ENCODE assay signal across 8 cellular contexts in genomic region chr22:49945042-49945794, GRCh38. TPM values are rescaled to one million over a fixed set of nuclear protein-coding genes. Genes with fewer than 3 reads are reported as not detected.
DNase-seq lines count a peak whose midpoint lies in the region; ATAC-seq, FAIRE-seq and TF ChIP-seq lines count a peak whose summit lies in the region.
"Not testable (repeated sequence)": the region's sequence is repeated elsewhere in the genome, so short reads cannot be mapped to it uniquely, and the experiment has no call there.

No MANE protein-coding gene starts in this region.

- H3K4me1 Mint-ChIP-seq in activated CD4-positive, alpha-beta T cell treated with anti-CD3 and anti-CD28 coated beads, Interleukin-2, amount 10 ng/mL, durations not matched to agents 7 days and 5 days; memory B cell: not testable (repeated sequence)
- peaks cover 15% of the 10 kb centered on the region for H3K4me1 Mint-ChIP-seq in activated naive CD8-positive, alpha-beta T cell (ENCODE audit: low read depth)
- H3K4me1 Mint-ChIP-seq in stimulated activated effector memory CD8-positive, alpha-beta T cell treated with anti-CD3 and anti-CD28 coated beads, Interleukin-12 subunit alpha, Interleukin-12 subunit beta, amount 100 ng/mL, for 72 hours, result peaks cover 11% of the 10 kb centered on the region

- not testable (repeated sequence) for H4K20me1 ChIP-seq in BLaER1 treated with 17β-estradiol and CSF1 and Interleukin-3, amounts not matched to agents 10 nM and 100 nM

- H3K9me3 ChIP-seq in BLaER1 treated with 17β-estradiol and CSF1 and Interleukin-3, amounts not matched to agents 10 nM and 100 nM (replicated peaks in 1 of 11), result peaks cover 7 to 18% (median 15%) of the 10 kb centered on the region in 11 experiments; a peak in 18 of 22 replicates

- H3K36me3 ChIP-seq in BLaER1 treated with 17β-estradiol and CSF1 and Interleukin-3, amounts not matched to agents 10 nM and 100 nM, result not testable (repeated sequence)

- peak overlapping the region in 4 of 11 experiments; percentile 27 to 54 (median 38); a peak in 4 of 22 replicates for H3K27ac ChIP-seq in BLaER1 treated with 17β-estradiol and CSF1 and Interleukin-3, amounts not matched to agents 10 nM and 100 nM

- peaks cover 0 to 66% (median 41%) of the 10 kb centered on the region in 10 experiments; a peak in 19 of 20 replicates for H3K4me1 ChIP-seq in BLaER1 treated with 17β-estradiol and CSF1 and Interleukin-3, amounts not matched to agents 10 nM and 100 nM

- peak overlapping the region; percentile 87 for H3K27ac Mint-ChIP-seq in activated CD4-positive, alpha-beta T cell treated with anti-CD3 and anti-CD28 coated beads, Interleukin-2, amount 10 ng/mL, durations not matched to agents 7 days and 5 days
- peak overlapping the region; percentile 84 for H3K27ac Mint-ChIP-seq in activated naive CD8-positive, alpha-beta T cell
- peak overlapping the region; percentile 75 for H3K27ac Mint-ChIP-seq in memory B cell
- peak overlapping the region; percentile 64 for H3K27ac Mint-ChIP-seq in stimulated activated effector memory CD8-positive, alpha-beta T cell treated with anti-CD3 and anti-CD28 coated beads, Interleukin-12 subunit alpha, Interleukin-12 subunit beta, amount 100 ng/mL, for 72 hours

- H3K4me3 ChIP-seq in BLaER1 treated with 17β-estradiol and CSF1 and Interleukin-3, amounts not matched to agents 10 nM and 100 nM, result not testable (repeated sequence)

- peak overlapping the region in 10 of 11 experiments; percentile 4 to 66 (median 42); a peak in 18 of 22 replicates for H3K4me2 ChIP-seq in BLaER1 treated with 17β-estradiol and CSF1 and Interleukin-3, amounts not matched to agents 10 nM and 100 nM

- peak overlapping the region in 1 of 11 experiments; percentile 11; a peak in 1 of 22 replicates for H3K9ac ChIP-seq in BLaER1 treated with 17β-estradiol and CSF1 and Interleukin-3, amounts not matched to agents 10 nM and 100 nM

- peak; percentile 91 for FAIRE-seq in GM12892 (lab: Jason Lieb, UNC)

- not testable (repeated sequence) for DNase-seq in GM12892 (ENCODE audit: insufficient read length)
- DNase-seq in NCI-H2029 treated with DMSO at 0.1 percent for 48 hours (lab: John Stamatoyannopoulos, UW) (peak; percentile 29), SHP77 (lab: John Stamatoyannopoulos, UW) (peak; percentile 61 to 65), memory B cell (ENCODE audit: low spot score in 2 of 2) (peak in 1 of 2 donors; percentile 56)
- peak; percentile 50 for DNase-seq in activated CD4-positive, alpha-beta T cell treated with anti-CD3 and anti-CD28 coated beads, Interleukin-2, amount 10 ng/mL, durations not matched to agents 7 days and 5 days
- DNase-seq in stimulated activated effector memory CD8-positive, alpha-beta T cell treated with anti-CD3 and anti-CD28 coated beads, Interleukin-12 subunit alpha, Interleukin-12 subunit beta, amount 100 ng/mL, for 72 hours (ENCODE audit: low spot score in 2 of 2), result peak in 1 of 2 donors; percentile 62

- not testable (repeated sequence) for H3K36me3 Mint-ChIP-seq in activated CD4-positive, alpha-beta T cell treated with anti-CD3 and anti-CD28 coated beads, Interleukin-2, amount 10 ng/mL, durations not matched to agents 7 days and 5 days (ENCODE audit: low read depth); activated naive CD8-positive, alpha-beta T cell; memory B cell; stimulated activated effector memory CD8-positive, alpha-beta T cell treated with anti-CD3 and anti-CD28 coated beads, Interleukin-12 subunit alpha, Interleukin-12 subunit beta, amount 100 ng/mL, for 72 hours

- CTCF ChIA-PET in activated CD4-positive, alpha-beta T cell treated with anti-CD3 and anti-CD28 coated beads, Interleukin-2, amount 10 ng/mL, durations not matched to agents 7 days and 5 days (lab: Charles Lee), result interaction anchor here (2.3 kb wide), 1 partner anchor 9 kb away, joined by 10 read pairs; no protein-coding TSS in a partner anchor

- POLR2A ChIA-PET in activated CD4-positive, alpha-beta T cell treated with anti-CD3 and anti-CD28 coated beads, Interleukin-2, amount 10 ng/mL, durations not matched to agents 7 days and 5 days (lab: Charles Lee), result not testable (repeated sequence)

- not testable (repeated sequence) for H3K9me3 Mint-ChIP-seq in activated CD4-positive, alpha-beta T cell treated with anti-CD3 and anti-CD28 coated beads, Interleukin-2, amount 10 ng/mL, durations not matched to agents 7 days and 5 days; activated naive CD8-positive, alpha-beta T cell (ENCODE audit: low read depth); memory B cell; stimulated activated effector memory CD8-positive, alpha-beta T cell treated with anti-CD3 and anti-CD28 coated beads, Interleukin-12 subunit alpha, Interleukin-12 subunit beta, amount 100 ng/mL, for 72 hours

- not testable (repeated sequence) for TF ChIP-seq POLR2A in GM12892 (IDR thresholded peaks at IDR 0.05; ENCODE audit: low read depth, low read length)

- H3K27me3 ChIP-seq in BLaER1 treated with 17β-estradiol and CSF1 and Interleukin-3, amounts not matched to agents 10 nM and 100 nM, result not testable (repeated sequence)

- not testable (repeated sequence) for H3K27me3 Mint-ChIP-seq in activated CD4-positive, alpha-beta T cell treated with anti-CD3 and anti-CD28 coated beads, Interleukin-2, amount 10 ng/mL, durations not matched to agents 7 days and 5 days; activated naive CD8-positive, alpha-beta T cell; memory B cell

- ATAC-seq in memory B cell (ENCODE audit: low read depth); stimulated activated effector memory CD8-positive, alpha-beta T cell treated with anti-CD3 and anti-CD28 coated beads, Interleukin-12 subunit alpha, Interleukin-12 subunit beta, amount 100 ng/mL, for 72 hours: not testable (repeated sequence)

- H3K4me3 Mint-ChIP-seq in activated CD4-positive, alpha-beta T cell treated with anti-CD3 and anti-CD28 coated beads, Interleukin-2, amount 10 ng/mL, durations not matched to agents 7 days and 5 days; activated naive CD8-positive, alpha-beta T cell; stimulated activated effector memory CD8-positive, alpha-beta T cell treated with anti-CD3 and anti-CD28 coated beads, Interleukin-12 subunit alpha, Interleukin-12 subunit beta, amount 100 ng/mL, for 72 hours: not testable (repeated sequence)
- H3K4me3 Mint-ChIP-seq in memory B cell, result peak overlapping the region; percentile 21

RNA-seq across cellular contexts. Expression of gene PIM3, which starts 15.4 kb away (rescaled TPM):
- polyA plus RNA-seq in GM12892 (2012; ENCODE audit: missing spikeins), result 17.4 TPM
- 10 to 100 TPM; 39.7 to 44.7 TPM for total RNA-seq in activated CD4-positive, alpha-beta T cell treated with anti-CD3 and anti-CD28 coated beads, Interleukin-2, amount 10 ng/mL, durations not matched to agents 7 days and 5 days

RNA-seq across cellular contexts. Expression of gene CRELD2, which starts 26.8 kb away (rescaled TPM):
- 16.7 TPM for polyA plus RNA-seq in GM12892 (2012; ENCODE audit: missing spikeins)
- 10 to 100 TPM; 42.4 to 47.9 TPM for total RNA-seq in activated CD4-positive, alpha-beta T cell treated with anti-CD3 and anti-CD28 coated beads, Interleukin-2, amount 10 ng/mL, durations not matched to agents 7 days and 5 days

RNA-seq across cellular contexts. Expression of gene ALG12, which starts 27.0 kb away (rescaled TPM):
- 4.9 TPM for polyA plus RNA-seq in GM12892 (2012; ENCODE audit: missing spikeins)
- 10 to 100 TPM; 21.4 to 28.5 TPM for total RNA-seq in activated CD4-positive, alpha-beta T cell treated with anti-CD3 and anti-CD28 coated beads, Interleukin-2, amount 10 ng/mL, durations not matched to agents 7 days and 5 days
